Comparison of ENCODE assay signal across 1 cellular context in the genomic region with DNA sequence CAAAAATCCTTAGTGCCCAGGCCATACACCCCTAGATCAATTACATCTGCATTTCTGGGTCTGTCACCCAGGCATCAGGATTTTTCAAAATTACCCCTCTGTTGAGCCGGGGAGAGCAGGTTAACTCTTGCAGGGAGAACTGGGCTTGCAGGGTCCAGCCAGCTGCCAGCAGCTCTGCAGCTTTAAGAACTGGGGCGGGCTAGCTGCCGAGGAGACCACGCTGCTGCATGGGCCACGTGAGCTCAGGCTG.
TF ChIP-seq lines count a peak whose summit lies in the region.

TSS of gene DGLUCY (plus strand) at position 245 of the 250 bp plus-strand sequence. CDS start 46,222 bp downstream, outside the sequence.

TF ChIP-seq in WTC11, 78 proteins besides CTCF, POLR2A, EP300 and RAD21 (continued from another document and continues in another):
- TF ChIP-seq, protein P1, sequence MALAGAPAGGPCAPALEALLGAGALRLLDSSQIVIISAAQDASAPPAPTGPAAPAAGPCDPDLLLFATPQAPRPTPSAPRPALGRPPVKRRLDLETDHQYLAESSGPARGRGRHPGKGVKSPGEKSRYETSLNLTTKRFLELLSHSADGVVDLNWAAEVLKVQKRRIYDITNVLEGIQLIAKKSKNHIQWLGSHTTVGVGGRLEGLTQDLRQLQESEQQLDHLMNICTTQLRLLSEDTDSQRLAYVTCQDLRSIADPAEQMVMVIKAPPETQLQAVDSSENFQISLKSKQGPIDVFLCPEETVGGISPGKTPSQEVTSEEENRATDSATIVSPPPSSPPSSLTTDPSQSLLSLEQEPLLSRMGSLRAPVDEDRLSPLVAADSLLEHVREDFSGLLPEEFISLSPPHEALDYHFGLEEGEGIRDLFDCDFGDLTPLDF (CRISPR knock-in tag; IDR thresholded peaks at IDR 0.05): no peak
- TF ChIP-seq MLX (CRISPR knock-in tag; IDR thresholded peaks at IDR 0.05): no peak
- TF ChIP-seq ZNF532 (CRISPR knock-in tag; IDR thresholded peaks at IDR 0.05; ENCODE audit: borderline replicate concordance): no peak
- TF ChIP-seq, protein P2, sequence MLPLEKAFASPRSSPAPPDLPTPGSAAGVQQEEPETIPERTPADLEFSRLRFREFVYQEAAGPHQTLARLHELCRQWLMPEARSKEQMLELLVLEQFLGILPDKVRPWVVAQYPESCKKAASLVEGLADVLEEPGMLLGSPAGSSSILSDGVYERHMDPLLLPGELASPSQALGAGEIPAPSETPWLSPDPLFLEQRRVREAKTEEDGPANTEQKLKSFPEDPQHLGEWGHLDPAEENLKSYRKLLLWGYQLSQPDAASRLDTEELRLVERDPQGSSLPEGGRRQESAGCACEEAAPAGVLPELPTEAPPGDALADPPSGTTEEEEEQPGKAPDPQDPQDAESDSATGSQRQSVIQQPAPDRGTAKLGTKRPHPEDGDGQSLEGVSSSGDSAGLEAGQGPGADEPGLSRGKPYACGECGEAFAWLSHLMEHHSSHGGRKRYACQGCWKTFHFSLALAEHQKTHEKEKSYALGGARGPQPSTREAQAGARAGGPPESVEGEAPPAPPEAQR (CRISPR knock-in tag; IDR thresholded peaks at IDR 0.05): no peak
- TF ChIP-seq E2F5 (CRISPR knock-in tag; IDR thresholded peaks at IDR 0.05): no peak
- no peak for TF ChIP-seq ZBTB21 (CRISPR knock-in tag; IDR thresholded peaks at IDR 0.05; ENCODE audit: borderline replicate concordance)
- no peak for TF ChIP-seq GABPB1 (CRISPR knock-in tag; IDR thresholded peaks at IDR 0.05)
- no peak for TF ChIP-seq FOXJ3 (CRISPR knock-in tag; IDR thresholded peaks at IDR 0.05; ENCODE audit: borderline replicate concordance)
- TF ChIP-seq ZNF263 (CRISPR knock-in tag; IDR thresholded peaks at IDR 0.05; ENCODE audit: low read depth): no peak
- TF ChIP-seq JUN (CRISPR knock-in tag; IDR thresholded peaks at IDR 0.05): no peak
- TF ChIP-seq PRRX2 (CRISPR knock-in tag; IDR thresholded peaks at IDR 0.05): no peak
- TF ChIP-seq ETV6 (CRISPR knock-in tag; IDR thresholded peaks at IDR 0.05): no peak
- TF ChIP-seq ERG (CRISPR knock-in tag; IDR thresholded peaks at IDR 0.05): no peak
- TF ChIP-seq, protein P3, sequence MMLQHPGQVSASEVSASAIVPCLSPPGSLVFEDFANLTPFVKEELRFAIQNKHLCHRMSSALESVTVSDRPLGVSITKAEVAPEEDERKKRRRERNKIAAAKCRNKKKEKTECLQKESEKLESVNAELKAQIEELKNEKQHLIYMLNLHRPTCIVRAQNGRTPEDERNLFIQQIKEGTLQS (CRISPR knock-in tag; conservative IDR thresholded peaks at IDR 0.05): no peak
- TF ChIP-seq ZNF396 (CRISPR knock-in tag; IDR thresholded peaks at IDR 0.05; ENCODE audit: borderline replicate concordance): no peak
- TF ChIP-seq, protein P4, sequence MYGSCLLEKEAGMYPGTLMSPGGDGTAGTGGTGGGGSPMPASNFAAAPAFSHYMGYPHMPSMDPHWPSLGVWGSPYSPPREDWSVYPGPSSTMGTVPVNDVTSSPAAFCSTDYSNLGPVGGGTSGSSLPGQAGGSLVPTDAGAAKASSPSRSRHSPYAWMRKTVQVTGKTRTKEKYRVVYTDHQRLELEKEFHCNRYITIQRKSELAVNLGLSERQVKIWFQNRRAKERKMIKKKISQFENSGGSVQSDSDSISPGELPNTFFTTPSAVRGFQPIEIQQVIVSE (CRISPR knock-in tag; IDR thresholded peaks at IDR 0.05; ENCODE audit: borderline replicate concordance): no peak
- TF ChIP-seq ZNF281 (CRISPR knock-in tag; IDR thresholded peaks at IDR 0.05): no peak
- no peak; the same call in 1 of the 2 replicates for TF ChIP-seq CREB1 (CRISPR knock-in tag; IDR thresholded peaks at IDR 0.05)
- TF ChIP-seq GTF2I (CRISPR knock-in tag; conservative IDR thresholded peaks at IDR 0.05): no peak
- no peak for TF ChIP-seq AFF4 (CRISPR knock-in tag; IDR thresholded peaks at IDR 0.05; ENCODE audit: borderline replicate concordance)
- no peak for TF ChIP-seq MXD4 (CRISPR knock-in tag; IDR thresholded peaks at IDR 0.05; ENCODE audit: borderline replicate concordance)
- TF ChIP-seq USF1 (CRISPR knock-in tag; IDR thresholded peaks at IDR 0.05): peak; percentile 92; the same call in 1 of the 2 replicates
- TF ChIP-seq ATF2 (CRISPR knock-in tag; IDR thresholded peaks at IDR 0.05; ENCODE audit: borderline replicate concordance, low read depth): no peak
- TF ChIP-seq EMX1 (CRISPR knock-in tag; IDR thresholded peaks at IDR 0.05): no peak
- TF ChIP-seq AR (CRISPR knock-in tag; IDR thresholded peaks at IDR 0.05): no peak
- TF ChIP-seq ZNF121 (CRISPR knock-in tag; IDR thresholded peaks at IDR 0.05): no peak
